Comparison of ENCODE assay signal across 22 cellular contexts in genomic region chr1:208006258-208006920, GRCh38.
DNase-seq lines count a peak whose midpoint lies in the region; ATAC-seq, FAIRE-seq and TF ChIP-seq lines count a peak whose summit lies in the region.
"Had no signal": no experiment of that assay in that cellular context is flagged by ENCODE, and none has a peak within 500 bp of the region (broad histone marks: within the 10 kb centered on the region; RNA-seq: fewer than 3 reads in every experiment).

No MANE protein-coding gene starts in this region.

- no peak overlapping the region for H3K27ac ChIP-seq in K562 (ENCODE audit: extremely low read depth, low read depth, low read length)
- H3K27ac ChIP-seq: HL-60 had no signal

- intact Hi-C loops in cardiac septum (cut with DNase I) (no loop called here), left cardiac atrium (cut with DNase I) (no loop called here), K562 (cut with micrococcal nuclease) (no loop called here)

- in situ Hi-C loops in K562 (cut with MboI), result loop anchor here (25.0 kb wide), 1 partner anchor 1206 kb away; no protein-coding TSS in a partner anchor

- no peak overlapping the region for H2AFZ ChIP-seq in K562 (ENCODE audit: low read depth, low read length)

- no peaks in the 10 kb centered on the region for H3K27me3 Mint-ChIP-seq in neural crest cell (ENCODE audit: low read depth)

- H3K79me2 ChIP-seq in K562 (ENCODE audit: control insufficient read depth, insufficient read depth, low read length), result no peaks in the 10 kb centered on the region

- WGBS in K562 (ENCODE audit: insufficient coverage, low coverage, missing lambda C conversion rate), result 4% methylated on average over 2 of the region's 2 CpGs

- peaks cover 37 to 81% of the 10 kb centered on the region in 2 experiments; a peak in 4 of 5 replicates for H3K27me3 ChIP-seq in K562 (ENCODE audit: control insufficient read depth in 2 of 2, insufficient read depth in 2 of 2, low read length in 2 of 2)

- no peak overlapping the region for H3K4me3 Mint-ChIP-seq in neural crest cell
- H3K4me3 Mint-ChIP-seq: CD14-positive monocyte; CD8-positive, alpha-beta T cell; H9; HFFc6 had no signal

- no peak for TF ChIP-seq EP300 in K562 (IDR thresholded peaks at IDR 0.05; ENCODE audit: low read length)

- H3K9me1 ChIP-seq in K562 (ENCODE audit: control insufficient read depth, insufficient read depth, low read length), result no peaks in the 10 kb centered on the region

- TF ChIP-seq CTCF in K562 (IDR thresholded peaks at IDR 0.05 in 2 of 3, conservative IDR thresholded peaks at IDR 0.05 in 1 of 3; ENCODE audit: insufficient read depth in 2 of 3, low read depth in 1 of 3, low read length in 3 of 3), result no peak
- no peak for TF ChIP-seq CTCF in neural crest cell (conservative IDR thresholded peaks at IDR 0.05)

- no TSS peak for BruUV-seq in K562 (replicated peaks; lab: Mats Ljungman, UMichigan)

- no peak overlapping the region for H3K9ac ChIP-seq in K562 (ENCODE audit: insufficient read depth in 1 of 2, low read depth in 2 of 2, low read length in 2 of 2)

- H3K9me3 Mint-ChIP-seq in neural crest cell, result no peaks in the 10 kb centered on the region
- H3K9me3 Mint-ChIP-seq: CD8-positive, alpha-beta T cell; H9; HFFc6 had no signal

- ATAC-seq in left cardiac atrium (no peak), K562 (no peak), HG02885 (IDR thresholded peaks at IDR 0.05; ENCODE audit: poor library complexity, unreplicated experiment) (no peak)
- ATAC-seq: CD8-positive, alpha-beta T cell had no signal

- H3K36me3 Mint-ChIP-seq in neural crest cell (ENCODE audit: low read depth), result no peaks in the 10 kb centered on the region
- H3K36me3 Mint-ChIP-seq: CD14-positive monocyte; CD8-positive, alpha-beta T cell had no signal

- CTCF ChIA-PET in K562 (lab: Yijun Ruan, JAX; ENCODE audit: low intra/inter-chr PET ratio), result no interaction called here

- no peaks in the 10 kb centered on the region for H3K4me1 ChIP-seq in K562 (replicated peaks in 1 of 2; ENCODE audit: control insufficient read depth in 2 of 2, insufficient read depth in 2 of 2, low read length in 2 of 2)

- FAIRE-seq in K562 (lab: Jason Lieb, UNC), result no peak
- FAIRE-seq: D721Med, G401.6, GM12892, GM19239 had no signal

- no peaks in the 10 kb centered on the region for H3K4me1 Mint-ChIP-seq in neural crest cell
- H3K4me1 Mint-ChIP-seq: CD14-positive monocyte, H9 had no signal

- DNase-seq in cardiac septum (ENCODE audit: low spot score) (peak; percentile 57), left cardiac atrium (no peak), NCI-H226 (peak; percentile 15), K562 (ENCODE audit: extremely low read depth in 1 of 4, low spot score in 3 of 4) (no peak), neural crest cell (ENCODE audit: low read depth, low spot score) (no peak), NCI-H1048 (lab: John Stamatoyannopoulos, UW) (no peak)
- DNase-seq in stimulated activated CD4-positive, alpha-beta T cell treated with anti-CD3 and anti-CD28 coated beads, Interleukin-15, amount 100 ng/mL, for 24 hours, result no peak
- DNase-seq: CD8-positive, alpha-beta T cell; COR-L47; DMS153; DMS79 treated with DMSO at 0.1 percent for 48 hours; EL; GOT3; H9; HFFc6 had no signal

- H3K4me2 ChIP-seq in K562 (ENCODE audit: insufficient read depth, low read length), result no peak overlapping the region

- H3K9me3 ChIP-seq in K562 (replicated peaks; ENCODE audit: control insufficient read depth, insufficient read depth, low read depth, low read length), result no peaks in the 10 kb centered on the region

- TF ChIP-seq POLR2A in K562 (conservative IDR thresholded peaks at IDR 0.05), result no peak

- peak overlapping the region; percentile 10 for H3K27ac Mint-ChIP-seq in neural crest cell (ENCODE audit: unreplicated experiment)
- H3K27ac Mint-ChIP-seq: CD8-positive, alpha-beta T cell; H9 had no signal

- no peak for TF ChIP-seq RAD21 in K562 (CRISPR knock-in tag; conservative IDR thresholded peaks at IDR 0.05 in 1 of 2, IDR thresholded peaks at IDR 0.05 in 1 of 2)

- POLR2A ChIA-PET in K562 (lab: Yijun Ruan, JAX), result interaction anchor here (0.5 to 1.9 kb wide), 4 partner anchors 10 to 194 kb away, joined by 3 to 4 read pairs (median 3); no protein-coding TSS in a partner anchor

- no peaks in the 10 kb centered on the region for H3K36me3 ChIP-seq in K562 (ENCODE audit: control insufficient read depth, insufficient read depth, low read length)

- no peak overlapping the region for H3K4me3 ChIP-seq in K562

- H4K20me1 ChIP-seq in K562 (replicated peaks; ENCODE audit: control insufficient read depth, insufficient read depth, low read length), result no peaks in the 10 kb centered on the region

TF ChIP-seq in K562, 482 proteins besides CTCF, POLR2A, EP300 and RAD21:
- TF ChIP-seq NFIC (IDR thresholded peaks at IDR 0.05), result peak; percentile 69
- TF ChIP-seq AFF1 (IDR thresholded peaks at IDR 0.05; ENCODE audit: low read depth in 1 of 2, partially characterized antibody in 2 of 2), result no peak

Comparison
In these comparisons a context has a peak if more than half of its experiments do, and no peak if none do; other contexts are left out.
1. DNase-seq: peak in cardiac septum (single experiment) and NCI-H226 (single experiment); none in left cardiac atrium (single experiment), K562 (0 of 4), neural crest cell (single experiment), stimulated activated CD4-positive, alpha-beta T cell treated with anti-CD3 and anti-CD28 coated beads, Interleukin-15, amount 100 ng/mL, for 24 hours (single experiment) and NCI-H1048 (single experiment).